In the genomic region with DNA sequence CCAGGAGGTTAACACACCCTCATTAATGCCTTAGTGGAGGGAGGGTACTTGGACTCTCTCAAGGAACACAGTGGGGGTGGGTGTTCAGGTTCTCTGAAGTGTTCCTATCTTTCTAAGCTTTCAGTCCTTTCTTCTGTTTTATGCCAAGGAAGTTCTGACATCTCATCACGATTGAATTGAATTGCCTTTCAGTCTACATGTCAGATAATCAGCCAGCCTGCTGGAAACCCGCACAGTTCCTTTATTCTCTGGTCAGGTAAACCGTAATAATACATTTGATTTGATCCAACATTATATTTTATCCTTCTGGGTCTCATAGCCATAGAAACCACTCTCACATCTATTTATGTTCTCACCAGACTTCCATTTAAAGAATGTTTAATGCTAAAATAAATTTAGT, we compare ENCODE assay signal across 25 cellular contexts.
"Had no signal": no experiment of that assay in that cellular context is flagged by ENCODE, and none has a peak within 500 bp of the region (broad histone marks: within the 10 kb centered on the region; RNA-seq: fewer than 3 reads in every experiment).

No MANE protein-coding gene starts in this region.

- H3K4me3 Mint-ChIP-seq: dendritic cell treated with granulocyte-macrophage colony-stimulating factor and Interleukin-4, amounts not matched to agents 40 ng/mL and 50 ng/mL, for 4 days; effector memory CD8-positive, alpha-beta T cell; endodermal cell had no signal

- H3K27ac ChIP-seq: colonic mucosa, coronary artery, dorsolateral prefrontal cortex, epithelial cell of prostate, esophagus muscularis mucosa, esophagus squamous epithelium, foreskin keratinocyte, gastrocnemius medialis, gastroesophageal sphincter, heart left ventricle, heart right ventricle had no signal

- H3K4me1 ChIP-seq: colonic mucosa, esophagus muscularis mucosa, esophagus squamous epithelium, foreskin keratinocyte, gastrocnemius medialis, gastroesophageal sphincter, heart left ventricle, heart right ventricle had no signal

- H3K36me3 ChIP-seq: colonic mucosa, esophagus muscularis mucosa, esophagus squamous epithelium, gastrocnemius medialis, gastroesophageal sphincter, heart left ventricle, heart right ventricle had no signal

- H3K9me3 Mint-ChIP-seq: endodermal cell had no signal

- H3K27me3 ChIP-seq: colonic mucosa, esophagus muscularis mucosa, esophagus squamous epithelium, gastrocnemius medialis, gastroesophageal sphincter, heart left ventricle, heart right ventricle had no signal

- H3K4me3 ChIP-seq: colonic mucosa, coronary artery, dorsolateral prefrontal cortex, esophagus muscularis mucosa, esophagus squamous epithelium, gastrocnemius medialis, gastroesophageal sphincter, heart left ventricle, heart right ventricle had no signal

- ATAC-seq: effector memory CD8-positive, alpha-beta T cell; esophagus mucosa; foreskin keratinocyte; gastrocnemius medialis; gastroesophageal sphincter; heart left ventricle; heart right ventricle had no signal

- DNase-seq: colonic mucosa; cortex of kidney; dermis blood vessel endothelial cell; dorsolateral prefrontal cortex; effector CD4-positive, alpha-beta T cell; effector CD8-positive, alpha-beta T cell; effector memory CD4-positive, alpha-beta T cell; effector memory CD8-positive, alpha-beta T cell; endodermal cell; erythroblast; esophagus squamous epithelium; foreskin fibroblast; foreskin keratinocyte; foreskin melanocyte; gastrocnemius medialis; glutamatergic neuron; head of caudate nucleus; heart left ventricle; heart right ventricle had no signal

- H3K27ac Mint-ChIP-seq: dendritic cell treated with granulocyte-macrophage colony-stimulating factor and Interleukin-4, amounts not matched to agents 40 ng/mL and 50 ng/mL, for 4 days; effector memory CD8-positive, alpha-beta T cell; endodermal cell had no signal

- H3K9me3 ChIP-seq: colonic mucosa, esophagus muscularis mucosa, esophagus squamous epithelium, gastrocnemius medialis, gastroesophageal sphincter, heart left ventricle, heart right ventricle had no signal

- H3K27me3 Mint-ChIP-seq: dendritic cell treated with granulocyte-macrophage colony-stimulating factor and Interleukin-4, amounts not matched to agents 40 ng/mL and 50 ng/mL, for 4 days; effector memory CD8-positive, alpha-beta T cell had no signal
